Comparison of ENCODE assay signal across 13 cellular contexts in genomic region chr12:120015313-120015712, GRCh38.
DNase-seq lines count a peak whose midpoint lies in the region; ATAC-seq lines count a peak whose summit lies in the region.
"Had no signal": no experiment of that assay in that cellular context is flagged by ENCODE, and none has a peak within 500 bp of the region (broad histone marks: within the 10 kb centered on the region; RNA-seq: fewer than 3 reads in every experiment).

No MANE protein-coding gene starts in this region.

- no peaks in the 10 kb centered on the region for H3K27me3 Mint-ChIP-seq in stimulated activated naive CD8-positive, alpha-beta T cell treated with anti-CD3 and anti-CD28 coated beads, Interleukin-15, Interleukin-2, amounts not matched to agents 100 ng/mL and 50 ng/mL, for 24 hours

- DNase-seq in activated CD4-positive, alpha-beta T cell treated with anti-CD3 and anti-CD28 coated beads for 24 hours (ENCODE audit: low read depth in 2 of 2), result peak; percentile 46 to 54
- DNase-seq in activated CD4-positive, alpha-beta T cell treated with anti-CD3 and anti-CD28 coated beads for 1 hour, result no peak
- peak; percentile 72 to 77 for DNase-seq in activated T-cell treated with anti-CD3 and anti-CD28 coated beads, Interleukin-2, amount 50 U/mL, for 48 hours
- peak; percentile 32 to 56 for DNase-seq in stimulated activated CD4-positive, alpha-beta T cell treated with anti-CD3 and anti-CD28 coated beads, Interleukin-12 subunit alpha, Interleukin-12 subunit beta, amount 100 ng/mL, for 24 hours (ENCODE audit: low read depth in 2 of 2)
- DNase-seq in midbrain (lab: John Stamatoyannopoulos, UW), result no peak
- DNase-seq in CD1c-positive myeloid dendritic cell (ENCODE audit: extremely low spot score), result no peak
- DNase-seq: 8988T, DMS53, NCI-H2029, sigmoid colon, transverse colon had no signal

- peaks cover 59% of the 10 kb centered on the region for H3K36me3 Mint-ChIP-seq in stimulated activated naive CD8-positive, alpha-beta T cell treated with anti-CD3 and anti-CD28 coated beads, Interleukin-15, Interleukin-2, amounts not matched to agents 100 ng/mL and 50 ng/mL, for 24 hours (ENCODE audit: low read depth)

- H3K27ac Mint-ChIP-seq in stimulated activated naive CD8-positive, alpha-beta T cell treated with anti-CD3 and anti-CD28 coated beads, Interleukin-15, Interleukin-2, amounts not matched to agents 100 ng/mL and 50 ng/mL, for 24 hours, result peak overlapping the region; percentile 98

- no peak for ATAC-seq in HG03378 (IDR thresholded peaks at IDR 0.05; ENCODE audit: unreplicated experiment)

- peak overlapping the region; percentile 57 for H3K4me3 Mint-ChIP-seq in stimulated activated naive CD8-positive, alpha-beta T cell treated with anti-CD3 and anti-CD28 coated beads, Interleukin-15, Interleukin-2, amounts not matched to agents 100 ng/mL and 50 ng/mL, for 24 hours

- H3K9me3 Mint-ChIP-seq in stimulated activated naive CD8-positive, alpha-beta T cell treated with anti-CD3 and anti-CD28 coated beads, Interleukin-15, Interleukin-2, amounts not matched to agents 100 ng/mL and 50 ng/mL, for 24 hours, result no peaks in the 10 kb centered on the region

- H3K4me1 Mint-ChIP-seq in stimulated activated naive CD8-positive, alpha-beta T cell treated with anti-CD3 and anti-CD28 coated beads, Interleukin-15, Interleukin-2, amounts not matched to agents 100 ng/mL and 50 ng/mL, for 24 hours (ENCODE audit: low read depth), result peaks cover 95% of the 10 kb centered on the region

Comparison
In these comparisons a context has a peak if more than half of its experiments do, and no peak if none do; other contexts are left out.
1. DNase-seq: peak in activated CD4-positive, alpha-beta T cell treated with anti-CD3 and anti-CD28 coated beads for 24 hours (2 of 2), activated T-cell treated with anti-CD3 and anti-CD28 coated beads, Interleukin-2, amount 50 U/mL, for 48 hours (2 of 2) and stimulated activated CD4-positive, alpha-beta T cell treated with anti-CD3 and anti-CD28 coated beads, Interleukin-12 subunit alpha, Interleukin-12 subunit beta, amount 100 ng/mL, for 24 hours (2 of 2); none in activated CD4-positive, alpha-beta T cell treated with anti-CD3 and anti-CD28 coated beads for 1 hour (single experiment), midbrain (single experiment) and CD1c-positive myeloid dendritic cell (single experiment).